Comparison of ENCODE assay signal across 8 cellular contexts in the genomic region with DNA sequence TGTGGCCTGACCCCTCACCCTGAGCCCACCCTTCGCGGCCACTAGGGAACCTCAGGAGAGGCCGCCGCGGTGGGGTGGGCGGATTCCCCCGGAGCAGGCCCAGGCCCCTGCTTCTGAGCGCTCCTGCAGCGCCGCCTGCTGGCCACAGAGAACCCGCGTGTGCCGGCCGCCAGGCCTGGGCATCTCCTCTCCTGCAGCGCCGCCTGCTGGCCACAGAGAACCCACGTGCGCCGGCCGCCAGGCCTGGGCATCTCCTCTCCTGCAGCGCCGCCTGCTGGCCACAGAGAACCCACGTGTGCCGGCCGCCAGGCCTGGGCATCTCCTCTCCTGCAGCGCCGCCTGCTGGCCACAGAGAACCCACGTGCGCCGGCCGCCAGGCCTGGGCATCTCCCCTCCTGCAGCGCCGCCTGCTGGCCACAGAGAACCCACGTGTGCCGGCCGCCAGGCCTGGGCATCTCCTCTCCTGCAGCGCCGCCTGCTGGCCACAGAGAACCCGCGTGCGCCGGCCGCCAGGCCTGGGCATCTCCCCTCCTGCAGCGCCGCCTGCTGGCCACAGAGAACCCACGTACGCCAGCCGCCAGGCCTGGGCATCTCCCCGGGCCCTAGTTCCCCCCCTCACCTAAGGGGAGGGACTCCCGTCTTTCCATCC.
DNase-seq lines count a peak whose midpoint lies in the region; TF ChIP-seq lines count a peak whose summit lies in the region.
"Not testable (repeated sequence)": the region's sequence is repeated elsewhere in the genome, so short reads cannot be mapped to it uniquely, and the experiment has no call there.

No MANE protein-coding gene starts in this region.

- WGBS in testis, 2 donors = 15% methylated on average over 16 of the region's 50 CpGs; no CpG with 5 or more reads in 1 of the 2 donors

- H3K27ac Mint-ChIP-seq in activated T-helper 1 cell treated with anti-CD3 and anti-CD28 coated beads, Interleukin-12 subunit alpha, Interleukin-12 subunit beta, Interleukin-2, Interleukin-4 antibody, amounts not matched to agents 30 ng/mL and 10 ng/mL and 1 ng/mL, durations not matched to agents 14 hours and 24 hours and 36 hours = peak overlapping the region; percentile 78
- H3K27ac Mint-ChIP-seq in dendritic cell treated with granulocyte-macrophage colony-stimulating factor and Interleukin-4, amounts not matched to agents 40 ng/mL and 50 ng/mL, for 4 days = peak overlapping the region; percentile 100

- H3K27me3 Mint-ChIP-seq in activated T-helper 1 cell treated with anti-CD3 and anti-CD28 coated beads, Interleukin-12 subunit alpha, Interleukin-12 subunit beta, Interleukin-2, Interleukin-4 antibody, amounts not matched to agents 30 ng/mL and 10 ng/mL and 1 ng/mL, durations not matched to agents 14 hours and 24 hours and 36 hours (ENCODE audit: insufficient read depth); dendritic cell treated with granulocyte-macrophage colony-stimulating factor and Interleukin-4, amounts not matched to agents 40 ng/mL and 50 ng/mL, for 4 days: not testable (repeated sequence)

- H3K27ac ChIP-seq in testis = not testable (repeated sequence)

- H3K27me3 ChIP-seq in testis = not testable (repeated sequence)

- H3K4me1 Mint-ChIP-seq in activated T-helper 1 cell treated with anti-CD3 and anti-CD28 coated beads, Interleukin-12 subunit alpha, Interleukin-12 subunit beta, Interleukin-2, Interleukin-4 antibody, amounts not matched to agents 30 ng/mL and 10 ng/mL and 1 ng/mL, durations not matched to agents 14 hours and 24 hours and 36 hours (ENCODE audit: low read depth) = peaks cover 26% of the 10 kb centered on the region
- peaks cover 57% of the 10 kb centered on the region for H3K4me1 Mint-ChIP-seq in dendritic cell treated with granulocyte-macrophage colony-stimulating factor and Interleukin-4, amounts not matched to agents 40 ng/mL and 50 ng/mL, for 4 days (ENCODE audit: low read depth)

- not testable (repeated sequence) for H3K4me1 ChIP-seq in testis

- not testable (repeated sequence) for TF ChIP-seq POLR2A in testis (IDR thresholded peaks at IDR 0.05)

- intact Hi-C loops in activated T-helper 1 cell treated with anti-CD3 and anti-CD28 coated beads, Interleukin-12 subunit alpha, Interleukin-12 subunit beta, Interleukin-2, Interleukin-4 antibody, amounts not matched to agents 30 ng/mL and 10 ng/mL and 1 ng/mL, durations not matched to agents 14 hours and 24 hours and 36 hours (cut with micrococcal nuclease); dendritic cell treated with granulocyte-macrophage colony-stimulating factor and Interleukin-4, amounts not matched to agents 40 ng/mL and 50 ng/mL, for 4 days (cut with micrococcal nuclease); posterior vena cava (cut with DNase I); testis (cut with DNase I; ENCODE audit: low total_unique reads): not testable (repeated sequence)

- not testable (repeated sequence) for H3K36me3 ChIP-seq in testis (ENCODE audit: low read depth, missing control alignments)

- H3K4me3 ChIP-seq in testis = peak overlapping the region in 1 of 2 donors; percentile 23

- peak; percentile 74 to 95 (median 85) for TF ChIP-seq CTCF in testis (IDR thresholded peaks at IDR 0.05)

- H3K9me3 ChIP-seq in testis = not testable (repeated sequence)

- DNase-seq in Daoy (ENCODE audit: low read depth) (peak; percentile 58), NAMALWA (ENCODE audit: low spot score) (peak; percentile 83), T-helper 22 cell (ENCODE audit: low read depth) (peak; percentile 23), iris pigment epithelial cell (ENCODE audit: low read depth) (peak; percentile 33), posterior vena cava (ENCODE audit: low spot score) (peak; percentile 94), testis (peak; percentile 84)
- peak; percentile 76 for DNase-seq in activated T-helper 1 cell treated with anti-CD3 and anti-CD28 coated beads, Interleukin-12 subunit alpha, Interleukin-12 subunit beta, Interleukin-2, Interleukin-4 antibody, amounts not matched to agents 30 ng/mL and 10 ng/mL and 1 ng/mL, durations not matched to agents 14 hours and 24 hours and 36 hours (ENCODE audit: low spot score)

- not testable (repeated sequence) for H3K9me3 Mint-ChIP-seq in activated T-helper 1 cell treated with anti-CD3 and anti-CD28 coated beads, Interleukin-12 subunit alpha, Interleukin-12 subunit beta, Interleukin-2, Interleukin-4 antibody, amounts not matched to agents 30 ng/mL and 10 ng/mL and 1 ng/mL, durations not matched to agents 14 hours and 24 hours and 36 hours; dendritic cell treated with granulocyte-macrophage colony-stimulating factor and Interleukin-4, amounts not matched to agents 40 ng/mL and 50 ng/mL, for 4 days

- not testable (repeated sequence) for H3K36me3 Mint-ChIP-seq in activated T-helper 1 cell treated with anti-CD3 and anti-CD28 coated beads, Interleukin-12 subunit alpha, Interleukin-12 subunit beta, Interleukin-2, Interleukin-4 antibody, amounts not matched to agents 30 ng/mL and 10 ng/mL and 1 ng/mL, durations not matched to agents 14 hours and 24 hours and 36 hours (ENCODE audit: low read depth); dendritic cell treated with granulocyte-macrophage colony-stimulating factor and Interleukin-4, amounts not matched to agents 40 ng/mL and 50 ng/mL, for 4 days (ENCODE audit: low read depth)

- not testable (repeated sequence) for H3K4me3 Mint-ChIP-seq in activated T-helper 1 cell treated with anti-CD3 and anti-CD28 coated beads, Interleukin-12 subunit alpha, Interleukin-12 subunit beta, Interleukin-2, Interleukin-4 antibody, amounts not matched to agents 30 ng/mL and 10 ng/mL and 1 ng/mL, durations not matched to agents 14 hours and 24 hours and 36 hours; dendritic cell treated with granulocyte-macrophage colony-stimulating factor and Interleukin-4, amounts not matched to agents 40 ng/mL and 50 ng/mL, for 4 days

Comparison
In these comparisons a context has a peak if more than half of its experiments do, and no peak if none do; other contexts are left out.
1. DNase-seq: peak in every context shown above with its lines; median percentile 94 in posterior vena cava; 84 in testis; 83 in NAMALWA; 76 in activated T-helper 1 cell treated with anti-CD3 and anti-CD28 coated beads, Interleukin-12 subunit alpha, Interleukin-12 subunit beta, Interleukin-2, Interleukin-4 antibody, amounts not matched to agents 30 ng/mL and 10 ng/mL and 1 ng/mL, durations not matched to agents 14 hours and 24 hours and 36 hours; 58 in Daoy; 33 in iris pigment epithelial cell; 23 in T-helper 22 cell.